ENCODE assay signal across 1 cellular context in genomic region chr20:64071341-64072332, GRCh38.
TF ChIP-seq lines count a peak whose summit lies in the region.

No MANE protein-coding gene starts in this region.

TF ChIP-seq in endothelial cell of umbilical vein, 7 proteins besides CTCF, POLR2A, EP300 and RAD21:
- TF ChIP-seq FOS (IDR thresholded peaks at IDR 0.05; ENCODE audit: borderline replicate concordance, insufficient read depth, low read length) (no peak), POLR2AphosphoS5 (IDR thresholded peaks at IDR 0.05; ENCODE audit: insufficient read depth, low read depth, low read length) (peak; percentile 23), JUN (IDR thresholded peaks at IDR 0.05; ENCODE audit: borderline replicate concordance, insufficient read depth, insufficient read length, low read depth) (no peak), GATA2 (IDR thresholded peaks at IDR 0.05; ENCODE audit: insufficient read depth, insufficient read length, low read depth, low read length) (no peak)
